In the genomic region with DNA sequence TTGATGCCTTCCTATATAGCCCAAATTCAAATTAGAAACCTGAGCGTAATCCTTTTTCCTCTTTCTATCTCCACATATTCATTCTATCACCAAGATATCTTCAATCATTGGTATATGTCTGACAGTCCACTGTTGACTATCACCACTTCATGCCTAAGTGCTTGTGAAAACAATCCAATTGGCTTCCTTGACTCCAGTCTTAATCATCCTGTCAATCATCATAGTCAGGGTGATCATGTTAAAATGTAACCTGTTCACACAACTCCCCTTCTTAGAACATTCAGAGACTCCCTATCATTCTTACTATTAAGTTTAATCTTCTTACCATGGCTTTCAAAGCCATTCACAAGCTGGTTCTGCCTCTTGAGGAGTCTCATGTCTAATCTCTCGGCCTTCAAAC, we compare ENCODE assay signal across 19 cellular contexts.
DNase-seq lines count a peak whose midpoint lies in the region; TF ChIP-seq lines count a peak whose summit lies in the region.
"Had no signal": no experiment of that assay in that cellular context is flagged by ENCODE, and none has a peak within 500 bp of the region (broad histone marks: within the 10 kb centered on the region; RNA-seq: fewer than 3 reads in every experiment).

No MANE protein-coding gene starts in this region.

- TF ChIP-seq CTCF in WERI-Rb-1 (IDR thresholded peaks at IDR 0.05; ENCODE audit: low read depth, low read length) (no peak), mammary epithelial cell (conservative IDR thresholded peaks at IDR 0.05 in 1 of 2, IDR thresholded peaks at IDR 0.05 in 1 of 2; ENCODE audit: extremely low read depth in 1 of 2, insufficient read depth in 1 of 2, low read depth in 1 of 2, low read length in 2 of 2) (no peak)

- H3K79me2 ChIP-seq in mammary epithelial cell (ENCODE audit: insufficient read depth, low read length): no peaks in the 10 kb centered on the region

- H3K4me2 ChIP-seq in mammary epithelial cell (ENCODE audit: insufficient read depth, low read depth, low read length): no peak overlapping the region
- H3K4me2 ChIP-seq: A549, GM23338 had no signal

- no TSS peak for BruUV-seq in mammary epithelial cell (replicated peaks; lab: Mats Ljungman, UMichigan)

- no peak overlapping the region for H3K9ac ChIP-seq in mammary epithelial cell (ENCODE audit: insufficient read depth, low read length)

- POLR2A ChIA-PET in HEK293T (lab: Yijun Ruan, JAX): no interaction called here

- H3K27ac ChIP-seq in WERI-Rb-1: no peak overlapping the region
- H3K27ac ChIP-seq in mammary epithelial cell (ENCODE audit: insufficient read depth, low read depth, low read length): no peak overlapping the region
- H3K27ac ChIP-seq: A549, Peyer's patch had no signal

- no peaks in the 10 kb centered on the region for H3K4me1 ChIP-seq in mammary epithelial cell (ENCODE audit: insufficient read depth, low read length)
- H3K4me1 ChIP-seq: A549, BE2C, HAP-1, Peyer's patch had no signal

- H3K4me3 ChIP-seq in WERI-Rb-1 (ENCODE audit: low read depth, low read length) (no peak overlapping the region), mammary epithelial cell (replicated peaks in 1 of 3; ENCODE audit: insufficient read depth in 1 of 3, low read depth in 2 of 3, low read length in 3 of 3) (no peak overlapping the region)
- H3K4me3 ChIP-seq: A549, GM23338, HAP-1, Peyer's patch had no signal

- intact Hi-C loops in mammary epithelial cell (cut with micrococcal nuclease): no loop called here

- WGBS in mammary epithelial cell (ENCODE audit: low coverage, missing lambda C conversion rate): 51% methylated on average over 2 of the region's 2 CpGs

- peak; percentile 81 for DNase-seq in Caki2 (ENCODE audit: low read depth)
- DNase-seq in HEK293T (ENCODE audit: extremely low spot score): no peak
- peak; percentile 32 for DNase-seq in WERI-Rb-1
- peak; percentile 56 for DNase-seq in kidney tubule cell (ENCODE audit: low spot score)
- no peak for DNase-seq in mammary epithelial cell
- no peak for DNase-seq in NCI-H748 treated with DMSO at 0.1 percent for 48 hours (lab: John Stamatoyannopoulos, UW)
- no peak for DNase-seq in RKO (ENCODE audit: low spot score)
- DNase-seq: BE2C, DMS 273 treated with DMSO at 0.1 percent for 48 hours, KG1, NCI-H1092 treated with DMSO at 0.1 percent for 48 hours, NCI-H1436 treated with DMSO at 0.1 percent for 48 hours, NCI-H2029, NCI-H2171 treated with DMSO at 0.1 percent for 48 hours, Peyer's patch, Right ventricle myocardium superior had no signal

- H2AFZ ChIP-seq in mammary epithelial cell (ENCODE audit: low read depth, low read length): no peak overlapping the region
- H2AFZ ChIP-seq: GM23338 had no signal

- dilution Hi-C loops in mammary epithelial cell (cut with HindIII; ENCODE audit: low sequenced_read_pairs): no loop called here

- H3K9me3 ChIP-seq in WERI-Rb-1 (ENCODE audit: severe bottlenecking) (no peaks in the 10 kb centered on the region), mammary epithelial cell (replicated peaks; ENCODE audit: insufficient read depth, low read length) (no peaks in the 10 kb centered on the region)
- H3K9me3 ChIP-seq: A549, BE2C, HAP-1, Peyer's patch had no signal

- H3K36me3 ChIP-seq in WERI-Rb-1 (no peaks in the 10 kb centered on the region), mammary epithelial cell (ENCODE audit: insufficient read depth, low read length) (no peaks in the 10 kb centered on the region)
- H3K36me3 ChIP-seq: BE2C, HAP-1, Peyer's patch had no signal

- CTCF ChIA-PET in HEK293T (lab: Yijun Ruan, JAX) (no interaction called here), mammary epithelial cell (lab: Charles Lee; ENCODE audit: low non-redundant PET) (no interaction called here)

- in situ Hi-C loops in Caki2 (cut with HindIII; ENCODE audit: low pct_unique_long_range_greater_than_20kb, low sequenced_read_pairs): no loop called here
- in situ Hi-C loops in mammary epithelial cell (cut with MboI; ENCODE audit: low sequenced_read_pairs in 2 of 2): no loop called here

- no peaks in the 10 kb centered on the region for H3K27me3 ChIP-seq in WERI-Rb-1 (ENCODE audit: insufficient read depth, low read depth, severe bottlenecking)
- no peaks in the 10 kb centered on the region for H3K27me3 ChIP-seq in mammary epithelial cell (ENCODE audit: insufficient read depth, low read length)
- H3K27me3 ChIP-seq: BE2C, Peyer's patch had no signal

- H4K20me1 ChIP-seq in mammary epithelial cell (ENCODE audit: insufficient read depth, low read length): no peaks in the 10 kb centered on the region

TF ChIP-seq in HEK293T, 16 proteins besides CTCF, POLR2A, EP300 and RAD21:
- TF ChIP-seq CTBP1 (IDR thresholded peaks at IDR 0.05; ENCODE audit: borderline replicate concordance): no peak
- TF ChIP-seq PKNOX1 (IDR thresholded peaks at IDR 0.05): peak; percentile 88
- TF ChIP-seq LEF1 (IDR thresholded peaks at IDR 0.05; ENCODE audit: borderline replicate concordance): no peak

Comparison
In these comparisons a context has a peak if more than half of its experiments do, and no peak if none do; other contexts are left out.
1. DNase-seq: peak in Caki2 (single experiment), WERI-Rb-1 (single experiment) and kidney tubule cell (single experiment); none in HEK293T (single experiment), mammary epithelial cell (single experiment), NCI-H748 treated with DMSO at 0.1 percent for 48 hours (single experiment) and RKO (single experiment).